In genomic region chr17:82939213-82940030, GRCh38 we compare ENCODE assay signal across 23 cellular contexts.
DNase-seq lines count a peak whose midpoint lies in the region; ATAC-seq, FAIRE-seq and TF ChIP-seq lines count a peak whose summit lies in the region.
"Had no signal": no experiment of that assay in that cellular context is flagged by ENCODE, and none has a peak within 500 bp of the region (broad histone marks: within the 10 kb centered on the region; RNA-seq: fewer than 3 reads in every experiment).

No MANE protein-coding gene starts in this region.

- H3K4me1 ChIP-seq in right cardiac atrium (ENCODE audit: control insufficient read depth, insufficient read depth, low read length): no peaks in the 10 kb centered on the region
- H3K4me1 ChIP-seq: adrenal gland, esophagus muscularis mucosa, prostate gland, testis had no signal

- intact Hi-C loops in right cardiac atrium (cut with DNase I) (no loop called here), posterior cingulate gyrus (cut with DNase I) (no loop called here)

- no peak for ATAC-seq in activated CD4-positive, CD25-positive, alpha-beta regulatory T cell treated with anti-CD3 and anti-CD28 coated beads, Interleukin-2, amount 50 U/mL, for 24 hours
- ATAC-seq in right cardiac atrium (no peak), HG02870 (IDR thresholded peaks at IDR 0.05; ENCODE audit: unreplicated experiment) (no peak)

- 90% methylated on average over 29 of the region's 29 CpGs for WGBS in right cardiac atrium

- no peak overlapping the region for H3K27ac ChIP-seq in right cardiac atrium (ENCODE audit: low read length)
- H3K27ac ChIP-seq: adrenal gland, C4-2B, cardiac muscle cell, esophagus muscularis mucosa, KMS-11, prostate gland, testis had no signal

- peaks cover 3% of the 10 kb centered on the region for H3K9me3 ChIP-seq in right cardiac atrium (ENCODE audit: control insufficient read depth, low read length)
- H3K9me3 ChIP-seq: prostate gland, SK-N-SH, testis had no signal

- FAIRE-seq in H54 (lab: Jason Lieb, UNC): no peak
- FAIRE-seq: G401.6 had no signal

- DNase-seq in activated CD4-positive, CD25-positive, alpha-beta regulatory T cell treated with anti-CD3 and anti-CD28 coated beads, Interleukin-2, amount 50 U/mL, for 72 hours: peak; percentile 28
- no peak for DNase-seq in H54 (ENCODE audit: insufficient read length, low spot score)
- DNase-seq in right cardiac atrium: peak in 2 of 3 donors; percentile 40 to 56
- peak in 7 of 10 donors; percentile 0 to 70 (median 16) for DNase-seq in posterior cingulate gyrus
- DNase-seq in NCI-H510A (lab: John Stamatoyannopoulos, UW): no peak
- no peak for DNase-seq in SIG-M5 (lab: John Stamatoyannopoulos, UW)
- DNase-seq: activated CD4-positive, alpha-beta T cell treated with anti-CD3 and anti-CD28 coated beads for 4 hours; HCEC 1CT; NCI-H2081 treated with DMSO at 0.1 percent for 48 hours; NCI-H526; SK-N-SH; stimulated activated CD4-positive, alpha-beta T cell treated with anti-CD3 and anti-CD28 coated beads, Interleukin-12 subunit alpha, Interleukin-12 subunit beta, amount 100 ng/mL, for 4 hours; T1000; testis had no signal

- 0 out of 2 replicates have a peak, but pooled peaks have one; percentile 5 for TF ChIP-seq POLR2A in H54 (IDR thresholded peaks at IDR 0.05; ENCODE audit: low read depth, low read length)

- H3K4me3 ChIP-seq in right cardiac atrium (ENCODE audit: low read length): no peak overlapping the region
- H3K4me3 ChIP-seq: adrenal gland, cardiac muscle cell, esophagus muscularis mucosa, prostate gland, testis had no signal

- H3K27me3 ChIP-seq in right cardiac atrium (ENCODE audit: control insufficient read depth, insufficient read depth): no peaks in the 10 kb centered on the region
- H3K27me3 ChIP-seq: adrenal gland, cardiac muscle cell, esophagus muscularis mucosa, testis had no signal

Comparison
In these comparisons a context has a peak if more than half of its experiments do, and no peak if none do; other contexts are left out.
1. DNase-seq: peak in activated CD4-positive, CD25-positive, alpha-beta regulatory T cell treated with anti-CD3 and anti-CD28 coated beads, Interleukin-2, amount 50 U/mL, for 72 hours (single experiment), right cardiac atrium (2 of 3) and posterior cingulate gyrus (7 of 10); none in H54 (single experiment), NCI-H510A (single experiment) and SIG-M5 (single experiment).